Comparison of ENCODE assay signal across 1 cellular context in the genomic region with DNA sequence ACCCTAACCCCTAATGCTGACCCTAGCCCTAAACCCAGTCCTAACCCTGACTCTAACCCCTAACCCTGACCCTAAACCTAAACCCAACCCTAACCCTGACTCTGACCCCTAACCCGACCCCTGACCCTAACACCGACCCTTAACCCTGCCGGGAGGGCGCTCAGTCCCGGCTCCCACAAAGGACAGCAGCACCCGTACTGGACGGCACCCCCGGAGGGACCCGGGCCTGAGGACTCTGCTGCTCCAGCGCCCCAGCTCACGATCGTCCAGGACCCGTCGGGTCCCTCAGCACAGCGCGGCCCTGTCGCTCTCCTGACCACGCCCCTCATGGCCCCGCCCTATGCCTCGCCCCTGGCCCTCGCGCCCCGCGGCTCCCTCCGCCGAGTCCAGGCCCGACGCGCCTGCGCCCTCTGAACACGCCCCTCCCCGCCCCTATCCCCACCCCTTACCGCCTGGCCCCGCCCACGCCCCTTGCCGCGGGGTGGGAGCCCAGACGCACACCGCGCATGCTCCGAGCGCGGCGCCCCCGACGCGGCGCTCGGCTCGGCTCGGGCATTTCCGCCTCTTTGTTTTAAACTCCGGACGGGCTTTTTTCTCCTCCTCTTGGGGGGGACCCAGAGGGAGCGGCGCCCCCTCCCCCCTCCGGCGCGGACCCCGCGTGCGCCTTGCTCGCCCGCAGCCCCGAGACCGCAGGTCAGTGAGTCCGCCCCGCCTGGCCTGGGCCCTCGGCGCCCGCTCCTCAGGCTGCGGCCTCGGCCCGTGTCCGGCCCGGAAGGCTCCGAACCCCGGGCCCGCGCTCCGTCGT.
TF ChIP-seq lines count a peak whose summit lies in the region.

A gene with protein sequence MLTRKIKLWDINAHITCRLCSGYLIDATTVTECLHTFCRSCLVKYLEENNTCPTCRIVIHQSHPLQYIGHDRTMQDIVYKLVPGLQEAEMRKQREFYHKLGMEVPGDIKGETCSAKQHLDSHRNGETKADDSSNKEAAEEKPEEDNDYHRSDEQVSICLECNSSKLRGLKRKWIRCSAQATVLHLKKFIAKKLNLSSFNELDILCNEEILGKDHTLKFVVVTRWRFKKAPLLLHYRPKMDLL (plus strand): TSS at position 555 of the 805 bp plus-strand sequence. CDS start 27,849 bp downstream, outside the sequence.

TF ChIP-seq in HepG2, 621 proteins besides CTCF, POLR2A, EP300 and RAD21 (continued from another document and continues in another):
- TF ChIP-seq, protein P1, sequence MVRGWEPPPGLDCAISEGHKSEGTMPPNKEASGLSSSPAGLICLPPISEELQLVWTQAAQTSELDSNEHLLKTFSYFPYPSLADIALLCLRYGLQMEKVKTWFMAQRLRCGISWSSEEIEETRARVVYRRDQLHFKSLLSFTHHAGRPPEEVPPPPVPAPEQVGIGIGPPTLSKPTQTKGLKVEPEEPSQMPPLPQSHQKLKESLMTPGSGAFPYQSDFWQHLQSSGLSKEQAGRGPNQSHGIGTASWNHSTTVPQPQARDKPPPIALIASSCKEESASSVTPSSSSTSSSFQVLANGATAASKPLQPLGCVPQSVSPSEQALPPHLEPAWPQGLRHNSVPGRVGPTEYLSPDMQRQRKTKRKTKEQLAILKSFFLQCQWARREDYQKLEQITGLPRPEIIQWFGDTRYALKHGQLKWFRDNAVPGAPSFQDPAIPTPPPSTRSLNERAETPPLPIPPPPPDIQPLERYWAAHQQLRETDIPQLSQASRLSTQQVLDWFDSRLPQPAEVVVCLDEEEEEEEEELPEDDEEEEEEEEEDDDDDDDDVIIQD (CRISPR knock-in tag; IDR thresholded peaks at IDR 0.05; ENCODE audit: low read depth) = no peak
- no peak for TF ChIP-seq ZNF441 (CRISPR knock-in tag; IDR thresholded peaks at IDR 0.05; ENCODE audit: borderline replicate concordance)
- TF ChIP-seq FOXO1 (CRISPR knock-in tag; IDR thresholded peaks at IDR 0.05) = 0 out of 2 replicates have a peak, but pooled peaks have one; percentile 9
- no peak for TF ChIP-seq FOXM1 (CRISPR knock-in tag; IDR thresholded peaks at IDR 0.05)
- TF ChIP-seq PHB2 (IDR thresholded peaks at IDR 0.05; ENCODE audit: partially characterized antibody) = no peak
- TF ChIP-seq FOXA3 (CRISPR knock-in tag; IDR thresholded peaks at IDR 0.05) = no peak
- TF ChIP-seq NR2C2 (CRISPR knock-in tag; IDR thresholded peaks at IDR 0.05; ENCODE audit: borderline replicate concordance) = peak; percentile 73
- TF ChIP-seq, protein P2, sequence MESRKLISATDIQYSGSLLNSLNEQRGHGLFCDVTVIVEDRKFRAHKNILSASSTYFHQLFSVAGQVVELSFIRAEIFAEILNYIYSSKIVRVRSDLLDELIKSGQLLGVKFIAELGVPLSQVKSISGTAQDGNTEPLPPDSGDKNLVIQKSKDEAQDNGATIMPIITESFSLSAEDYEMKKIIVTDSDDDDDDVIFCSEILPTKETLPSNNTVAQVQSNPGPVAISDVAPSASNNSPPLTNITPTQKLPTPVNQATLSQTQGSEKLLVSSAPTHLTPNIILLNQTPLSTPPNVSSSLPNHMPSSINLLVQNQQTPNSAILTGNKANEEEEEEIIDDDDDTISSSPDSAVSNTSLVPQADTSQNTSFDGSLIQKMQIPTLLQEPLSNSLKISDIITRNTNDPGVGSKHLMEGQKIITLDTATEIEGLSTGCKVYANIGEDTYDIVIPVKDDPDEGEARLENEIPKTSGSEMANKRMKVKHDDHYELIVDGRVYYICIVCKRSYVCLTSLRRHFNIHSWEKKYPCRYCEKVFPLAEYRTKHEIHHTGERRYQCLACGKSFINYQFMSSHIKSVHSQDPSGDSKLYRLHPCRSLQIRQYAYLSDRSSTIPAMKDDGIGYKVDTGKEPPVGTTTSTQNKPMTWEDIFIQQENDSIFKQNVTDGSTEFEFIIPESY (CRISPR knock-in tag; IDR thresholded peaks at IDR 0.05) = no peak
- no peak for TF ChIP-seq TRIM24 (CRISPR knock-in tag; IDR thresholded peaks at IDR 0.05)
- no peak for TF ChIP-seq GABPA (IDR thresholded peaks at IDR 0.05; ENCODE audit: low read depth, low read length)
- TF ChIP-seq GABPA (CRISPR knock-in tag; IDR thresholded peaks at IDR 0.05; ENCODE audit: low read depth) = no peak
- TF ChIP-seq, protein P3, sequence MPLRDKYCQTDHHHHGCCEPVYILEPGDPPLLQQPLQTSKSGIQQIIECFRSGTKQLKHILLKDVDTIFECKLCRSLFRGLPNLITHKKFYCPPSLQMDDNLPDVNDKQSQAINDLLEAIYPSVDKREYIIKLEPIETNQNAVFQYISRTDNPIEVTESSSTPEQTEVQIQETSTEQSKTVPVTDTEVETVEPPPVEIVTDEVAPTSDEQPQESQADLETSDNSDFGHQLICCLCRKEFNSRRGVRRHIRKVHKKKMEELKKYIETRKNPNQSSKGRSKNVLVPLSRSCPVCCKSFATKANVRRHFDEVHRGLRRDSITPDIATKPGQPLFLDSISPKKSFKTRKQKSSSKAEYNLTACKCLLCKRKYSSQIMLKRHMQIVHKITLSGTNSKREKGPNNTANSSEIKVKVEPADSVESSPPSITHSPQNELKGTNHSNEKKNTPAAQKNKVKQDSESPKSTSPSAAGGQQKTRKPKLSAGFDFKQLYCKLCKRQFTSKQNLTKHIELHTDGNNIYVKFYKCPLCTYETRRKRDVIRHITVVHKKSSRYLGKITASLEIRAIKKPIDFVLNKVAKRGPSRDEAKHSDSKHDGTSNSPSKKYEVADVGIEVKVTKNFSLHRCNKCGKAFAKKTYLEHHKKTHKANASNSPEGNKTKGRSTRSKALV (CRISPR knock-in tag; IDR thresholded peaks at IDR 0.05) = no peak
- TF ChIP-seq, protein P4, sequence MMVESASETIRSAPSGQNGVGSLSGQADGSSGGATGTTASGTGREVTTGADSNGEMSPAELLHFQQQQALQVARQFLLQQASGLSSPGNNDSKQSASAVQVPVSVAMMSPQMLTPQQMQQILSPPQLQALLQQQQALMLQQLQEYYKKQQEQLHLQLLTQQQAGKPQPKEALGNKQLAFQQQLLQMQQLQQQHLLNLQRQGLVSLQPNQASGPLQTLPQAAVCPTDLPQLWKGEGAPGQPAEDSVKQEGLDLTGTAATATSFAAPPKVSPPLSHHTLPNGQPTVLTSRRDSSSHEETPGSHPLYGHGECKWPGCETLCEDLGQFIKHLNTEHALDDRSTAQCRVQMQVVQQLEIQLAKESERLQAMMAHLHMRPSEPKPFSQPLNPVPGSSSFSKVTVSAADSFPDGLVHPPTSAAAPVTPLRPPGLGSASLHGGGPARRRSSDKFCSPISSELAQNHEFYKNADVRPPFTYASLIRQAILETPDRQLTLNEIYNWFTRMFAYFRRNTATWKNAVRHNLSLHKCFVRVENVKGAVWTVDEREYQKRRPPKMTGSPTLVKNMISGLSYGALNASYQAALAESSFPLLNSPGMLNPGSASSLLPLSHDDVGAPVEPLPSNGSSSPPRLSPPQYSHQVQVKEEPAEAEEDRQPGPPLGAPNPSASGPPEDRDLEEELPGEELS (CRISPR knock-in tag; IDR thresholded peaks at IDR 0.05) = no peak
- TF ChIP-seq MXD4 (CRISPR knock-in tag; IDR thresholded peaks at IDR 0.05) = 0 out of 2 replicates have a peak, but pooled peaks have one; percentile 34
- no peak for TF ChIP-seq NFRKB (IDR thresholded peaks at IDR 0.05)
- no peak for TF ChIP-seq FIP1L1 (IDR thresholded peaks at IDR 0.05; ENCODE audit: borderline replicate concordance, insufficient read depth, low read depth, low read length)
- TF ChIP-seq ZMYM2 (CRISPR knock-in tag; IDR thresholded peaks at IDR 0.05) = 0 out of 2 replicates have a peak, but pooled peaks have one; percentile 21
- TF ChIP-seq, protein P5, sequence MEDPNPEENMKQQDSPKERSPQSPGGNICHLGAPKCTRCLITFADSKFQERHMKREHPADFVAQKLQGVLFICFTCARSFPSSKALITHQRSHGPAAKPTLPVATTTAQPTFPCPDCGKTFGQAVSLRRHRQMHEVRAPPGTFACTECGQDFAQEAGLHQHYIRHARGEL (CRISPR knock-in tag; IDR thresholded peaks at IDR 0.05) = no peak
- TF ChIP-seq, protein P6, sequence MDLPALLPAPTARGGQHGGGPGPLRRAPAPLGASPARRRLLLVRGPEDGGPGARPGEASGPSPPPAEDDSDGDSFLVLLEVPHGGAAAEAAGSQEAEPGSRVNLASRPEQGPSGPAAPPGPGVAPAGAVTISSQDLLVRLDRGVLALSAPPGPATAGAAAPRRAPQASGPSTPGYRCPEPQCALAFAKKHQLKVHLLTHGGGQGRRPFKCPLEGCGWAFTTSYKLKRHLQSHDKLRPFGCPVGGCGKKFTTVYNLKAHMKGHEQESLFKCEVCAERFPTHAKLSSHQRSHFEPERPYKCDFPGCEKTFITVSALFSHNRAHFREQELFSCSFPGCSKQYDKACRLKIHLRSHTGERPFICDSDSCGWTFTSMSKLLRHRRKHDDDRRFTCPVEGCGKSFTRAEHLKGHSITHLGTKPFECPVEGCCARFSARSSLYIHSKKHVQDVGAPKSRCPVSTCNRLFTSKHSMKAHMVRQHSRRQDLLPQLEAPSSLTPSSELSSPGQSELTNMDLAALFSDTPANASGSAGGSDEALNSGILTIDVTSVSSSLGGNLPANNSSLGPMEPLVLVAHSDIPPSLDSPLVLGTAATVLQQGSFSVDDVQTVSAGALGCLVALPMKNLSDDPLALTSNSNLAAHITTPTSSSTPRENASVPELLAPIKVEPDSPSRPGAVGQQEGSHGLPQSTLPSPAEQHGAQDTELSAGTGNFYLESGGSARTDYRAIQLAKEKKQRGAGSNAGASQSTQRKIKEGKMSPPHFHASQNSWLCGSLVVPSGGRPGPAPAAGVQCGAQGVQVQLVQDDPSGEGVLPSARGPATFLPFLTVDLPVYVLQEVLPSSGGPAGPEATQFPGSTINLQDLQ (CRISPR knock-in tag; IDR thresholded peaks at IDR 0.05) = no peak
- TF ChIP-seq JUN (CRISPR knock-in tag; IDR thresholded peaks at IDR 0.05) = no peak
- TF ChIP-seq, protein P7, sequence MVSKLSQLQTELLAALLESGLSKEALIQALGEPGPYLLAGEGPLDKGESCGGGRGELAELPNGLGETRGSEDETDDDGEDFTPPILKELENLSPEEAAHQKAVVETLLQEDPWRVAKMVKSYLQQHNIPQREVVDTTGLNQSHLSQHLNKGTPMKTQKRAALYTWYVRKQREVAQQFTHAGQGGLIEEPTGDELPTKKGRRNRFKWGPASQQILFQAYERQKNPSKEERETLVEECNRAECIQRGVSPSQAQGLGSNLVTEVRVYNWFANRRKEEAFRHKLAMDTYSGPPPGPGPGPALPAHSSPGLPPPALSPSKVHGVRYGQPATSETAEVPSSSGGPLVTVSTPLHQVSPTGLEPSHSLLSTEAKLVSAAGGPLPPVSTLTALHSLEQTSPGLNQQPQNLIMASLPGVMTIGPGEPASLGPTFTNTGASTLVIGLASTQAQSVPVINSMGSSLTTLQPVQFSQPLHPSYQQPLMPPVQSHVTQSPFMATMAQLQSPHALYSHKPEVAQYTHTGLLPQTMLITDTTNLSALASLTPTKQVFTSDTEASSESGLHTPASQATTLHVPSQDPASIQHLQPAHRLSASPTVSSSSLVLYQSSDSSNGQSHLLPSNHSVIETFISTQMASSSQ (IDR thresholded peaks at IDR 0.05; ENCODE audit: low read depth) = no peak
- TF ChIP-seq, protein P7 (CRISPR knock-in tag; IDR thresholded peaks at IDR 0.05; ENCODE audit: borderline replicate concordance) = no peak
- TF ChIP-seq ZNF432 (CRISPR knock-in tag; IDR thresholded peaks at IDR 0.05; ENCODE audit: borderline replicate concordance) = no peak
- TF ChIP-seq, protein P8, sequence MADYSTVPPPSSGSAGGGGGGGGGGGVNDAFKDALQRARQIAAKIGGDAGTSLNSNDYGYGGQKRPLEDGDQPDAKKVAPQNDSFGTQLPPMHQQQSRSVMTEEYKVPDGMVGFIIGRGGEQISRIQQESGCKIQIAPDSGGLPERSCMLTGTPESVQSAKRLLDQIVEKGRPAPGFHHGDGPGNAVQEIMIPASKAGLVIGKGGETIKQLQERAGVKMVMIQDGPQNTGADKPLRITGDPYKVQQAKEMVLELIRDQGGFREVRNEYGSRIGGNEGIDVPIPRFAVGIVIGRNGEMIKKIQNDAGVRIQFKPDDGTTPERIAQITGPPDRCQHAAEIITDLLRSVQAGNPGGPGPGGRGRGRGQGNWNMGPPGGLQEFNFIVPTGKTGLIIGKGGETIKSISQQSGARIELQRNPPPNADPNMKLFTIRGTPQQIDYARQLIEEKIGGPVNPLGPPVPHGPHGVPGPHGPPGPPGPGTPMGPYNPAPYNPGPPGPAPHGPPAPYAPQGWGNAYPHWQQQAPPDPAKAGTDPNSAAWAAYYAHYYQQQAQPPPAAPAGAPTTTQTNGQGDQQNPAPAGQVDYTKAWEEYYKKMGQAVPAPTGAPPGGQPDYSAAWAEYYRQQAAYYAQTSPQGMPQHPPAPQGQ (CRISPR knock-in tag; IDR thresholded peaks at IDR 0.05; ENCODE audit: borderline replicate concordance) = no peak
- TF ChIP-seq ZFY (CRISPR knock-in tag; IDR thresholded peaks at IDR 0.05) = peak; percentile 93
- no peak for TF ChIP-seq NPAS2 (CRISPR knock-in tag; IDR thresholded peaks at IDR 0.05; ENCODE audit: borderline replicate concordance)
- TF ChIP-seq ZNF510 (CRISPR knock-in tag; IDR thresholded peaks at IDR 0.05; ENCODE audit: low read depth) = no peak
- TF ChIP-seq HDAC1 (CRISPR knock-in tag; IDR thresholded peaks at IDR 0.05) = no peak; the same call in 1 of the 2 replicates
- no peak for TF ChIP-seq NFKB2 (CRISPR knock-in tag; IDR thresholded peaks at IDR 0.05; ENCODE audit: borderline replicate concordance)
- no peak; the same call in 1 of the 2 replicates for TF ChIP-seq ZNF747 (CRISPR knock-in tag; IDR thresholded peaks at IDR 0.05; ENCODE audit: borderline replicate concordance)
- no peak; the same call in 1 of the 2 replicates for TF ChIP-seq ZNF563 (CRISPR knock-in tag; IDR thresholded peaks at IDR 0.05)
- no peak for TF ChIP-seq ZNF891 (CRISPR knock-in tag; IDR thresholded peaks at IDR 0.05)
- TF ChIP-seq, protein P9, sequence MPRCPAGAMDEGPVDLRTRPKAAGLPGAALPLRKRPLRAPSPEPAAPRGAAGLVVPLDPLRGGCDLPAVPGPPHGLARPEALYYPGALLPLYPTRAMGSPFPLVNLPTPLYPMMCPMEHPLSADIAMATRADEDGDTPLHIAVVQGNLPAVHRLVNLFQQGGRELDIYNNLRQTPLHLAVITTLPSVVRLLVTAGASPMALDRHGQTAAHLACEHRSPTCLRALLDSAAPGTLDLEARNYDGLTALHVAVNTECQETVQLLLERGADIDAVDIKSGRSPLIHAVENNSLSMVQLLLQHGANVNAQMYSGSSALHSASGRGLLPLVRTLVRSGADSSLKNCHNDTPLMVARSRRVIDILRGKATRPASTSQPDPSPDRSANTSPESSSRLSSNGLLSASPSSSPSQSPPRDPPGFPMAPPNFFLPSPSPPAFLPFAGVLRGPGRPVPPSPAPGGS (CRISPR knock-in tag; IDR thresholded peaks at IDR 0.05) = peak; percentile 56; the same call in 1 of the 2 replicates
- no peak for TF ChIP-seq NONO (IDR thresholded peaks at IDR 0.05)
- TF ChIP-seq NONO (CRISPR knock-in tag; conservative IDR thresholded peaks at IDR 0.05) = no peak
- no peak for TF ChIP-seq ESRRA (CRISPR knock-in tag; IDR thresholded peaks at IDR 0.05; ENCODE audit: low read depth)
- no peak for TF ChIP-seq RBM22 (optimal IDR thresholded peaks at IDR 0.05; ENCODE audit: low read length)
